Comparison of ENCODE assay signal across 8 cellular contexts in genomic region chr17:35587074-35587961, GRCh38. TPM values are rescaled to one million over a fixed set of nuclear protein-coding genes. Genes with fewer than 3 reads are reported as not detected.
DNase-seq lines count a peak whose midpoint lies in the region; ATAC-seq and TF ChIP-seq lines count a peak whose summit lies in the region.

Gene AP2B1 (plus strand): TSS chr17:35587322. CDS start chr17:35594031, 6,709 bp downstream.

- POLR2A ChIA-PET in CD8-positive, alpha-beta T cell (lab: Charles Lee): interaction anchor here (0.9 to 6.6 kb wide), 6 partner anchors 8 to 274 kb away, joined by 3 to 74 read pairs (median 4); partner anchors contain the start of gene PEX12

- no peaks in the 10 kb centered on the region for H3K9me3 ChIP-seq in CD8-positive, alpha-beta T cell (ENCODE audit: low read length)
- H3K9me3 ChIP-seq in effector memory CD4-positive, alpha-beta T cell (ENCODE audit: control insufficient read depth, low read length): no peaks in the 10 kb centered on the region

- DNase-seq in CD8-positive, alpha-beta T cell: peak; percentile 96 to 100 (median 96)
- DNase-seq in HS-5 (ENCODE audit: low read depth) (peak; percentile 93), lung microvascular endothelial cell (ENCODE audit: low read depth in 2 of 2) (peak; percentile 98 to 99)
- peak; percentile 95 for DNase-seq in NK-92 treated with Interleukin-12 subunit alpha and Interleukin-12 subunit beta, amount 100 ng/mL, for 24 hours (lab: John Stamatoyannopoulos, UW)
- peak; percentile 100 for DNase-seq in activated CD8-positive, alpha-beta memory T cell treated with anti-CD3 and anti-CD28 coated beads for 24 hours
- peak; percentile 95 to 96 (median 96) for DNase-seq in effector memory CD4-positive, alpha-beta T cell
- DNase-seq in stimulated activated CD4-positive, alpha-beta T cell treated with anti-CD3 and anti-CD28 coated beads, TNF-alpha, amount 100 ng/mL, for 48 hours (ENCODE audit: low read depth in 3 of 3): peak; percentile 90 to 93 (median 91)

- H3K4me3 ChIP-seq in CD8-positive, alpha-beta T cell (ENCODE audit: low read depth, low read length): peak within 1 kb of the TSS; percentile 92
- H3K4me3 ChIP-seq in effector memory CD4-positive, alpha-beta T cell (ENCODE audit: insufficient read depth, low read depth, low read length, poor library complexity, severe bottlenecking): peak within 1 kb of the TSS; percentile 91

- H3K27me3 Mint-ChIP-seq in CD8-positive, alpha-beta T cell (ENCODE audit: low read depth): no peaks in the 10 kb centered on the region

- no peak for TF ChIP-seq CTCF in CD8-positive, alpha-beta T cell (IDR thresholded peaks at IDR 0.05)

- peak within 1 kb of the TSS; percentile 86 for H3K27ac ChIP-seq in CD8-positive, alpha-beta T cell (ENCODE audit: low read depth, low read length)
- H3K27ac ChIP-seq in effector memory CD4-positive, alpha-beta T cell (ENCODE audit: insufficient read depth, low read length, poor library complexity, severe bottlenecking): peak within 1 kb of the TSS; percentile 94

- H3K36me3 ChIP-seq in CD8-positive, alpha-beta T cell (ENCODE audit: insufficient read depth, low read length): no peaks in the 10 kb centered on the region
- no peaks in the 10 kb centered on the region for H3K36me3 ChIP-seq in effector memory CD4-positive, alpha-beta T cell (ENCODE audit: control insufficient read depth, insufficient read depth, low read length)

- H3K27me3 ChIP-seq in CD8-positive, alpha-beta T cell (ENCODE audit: insufficient read depth, low read length): no peaks in the 10 kb centered on the region
- H3K27me3 ChIP-seq in effector memory CD4-positive, alpha-beta T cell (replicated peaks; ENCODE audit: control insufficient read depth, insufficient read depth, low read length, poor library complexity, severe bottlenecking): no peaks in the 10 kb centered on the region

- peak within 1 kb of the TSS; percentile 99 for H3K4me3 Mint-ChIP-seq in CD8-positive, alpha-beta T cell

- no peaks in the 10 kb centered on the region for H3K9me3 Mint-ChIP-seq in CD8-positive, alpha-beta T cell

- ATAC-seq in CD8-positive, alpha-beta T cell: peak; percentile 98
- peak; percentile 83 for ATAC-seq in GM19467 (IDR thresholded peaks at IDR 0.05; ENCODE audit: unreplicated experiment)

- CTCF ChIA-PET in CD8-positive, alpha-beta T cell (lab: Charles Lee): interaction anchor here (0.9 to 1.3 kb wide), 3 partner anchors 9 to 176 kb away, joined by 3 to 7 read pairs (median 4); partner anchors contain the start of gene PEX12

- peaks cover 21% of the 10 kb centered on the region for H3K4me1 ChIP-seq in CD8-positive, alpha-beta T cell (ENCODE audit: insufficient read depth, low read length)
- peaks cover 25% of the 10 kb centered on the region for H3K4me1 ChIP-seq in effector memory CD4-positive, alpha-beta T cell (ENCODE audit: control insufficient read depth, insufficient read depth, low read length, poor library complexity, severe bottlenecking)

- peaks cover 10% of the 10 kb centered on the region for H3K36me3 Mint-ChIP-seq in CD8-positive, alpha-beta T cell

- H3K4me1 Mint-ChIP-seq in CD8-positive, alpha-beta T cell (ENCODE audit: low read depth): peaks cover 38% of the 10 kb centered on the region

- peak within 1 kb of the TSS; percentile 98 for H3K27ac Mint-ChIP-seq in CD8-positive, alpha-beta T cell

- intact Hi-C loops in CD8-positive, alpha-beta T cell (cut with DNase I, micrococcal nuclease): loop anchor here (1.0 to 10.0 kb wide), 11 partner anchors 9 to 1357 kb away; partner anchors contain the start of genes PEX12 (in 2 of the 2), TAF15 (in 2 of the 2), AATF (in 1 of the 2) and LIG3 (in 1 of the 2)

RNA-seq across cellular contexts. Expression of gene AP2B1, which starts in this region (rescaled TPM):
- total RNA-seq in CD8-positive, alpha-beta T cell: 10 to 100 TPM; 58.7 to 65.7 TPM
- total RNA-seq in lung microvascular endothelial cell: 77.8 and 85.9 TPM in 2 replicates

Comparison
In these comparisons a context has a peak if more than half of its experiments do, and no peak if none do; other contexts are left out.
1. Peak in every context shown above with its lines: DNase-seq, ATAC-seq, H3K4me3 ChIP-seq and H3K27ac ChIP-seq.